In genomic region chr2:28628987-28629386, GRCh38 we compare ENCODE assay signal across 20 cellular contexts.
A peak's percentile ranks its signal among the peaks of the same experiment; 100 is the strongest.
DNase-seq lines count a peak whose midpoint lies in the region; ATAC-seq, FAIRE-seq and TF ChIP-seq lines count a peak whose summit lies in the region.
"Had no signal": no experiment of that assay in that cellular context is flagged by ENCODE, and none has a peak within 500 bp of the region (broad histone marks: within the 10 kb centered on the region; RNA-seq: fewer than 3 reads in every experiment).

No MANE protein-coding gene starts in this region.

- TF ChIP-seq EP300 in HepG2 (IDR thresholded peaks at IDR 0.05; ENCODE audit: low read depth in 2 of 2, low read length in 2 of 2) (no peak), HepG2 (CRISPR knock-in tag; IDR thresholded peaks at IDR 0.05; ENCODE audit: borderline replicate concordance) (no peak)

- ATAC-seq in HepG2 (no peak), left ventricle myocardium superior (peak; percentile 50), gastrocnemius medialis (peak in 1 of 2 donors; percentile 57), aorta (ENCODE audit: low FRiP score) (no peak), HG03342 (IDR thresholded peaks at IDR 0.05; ENCODE audit: unreplicated experiment) (no peak)
- ATAC-seq: GM12878, K562 had no signal

- H3K4me3 ChIP-seq in liver (ENCODE audit: low read depth in 1 of 3, low read length in 3 of 3) = no peak overlapping the region
- no peak overlapping the region for H3K4me3 ChIP-seq in HepG2 (replicated peaks in 1 of 3; ENCODE audit: insufficient read depth in 1 of 3, low read depth in 2 of 3, low read length in 3 of 3)
- H3K4me3 ChIP-seq in gastrocnemius medialis = no peak overlapping the region
- no peak overlapping the region for H3K4me3 ChIP-seq in aorta (ENCODE audit: low read length in 2 of 2)
- H3K4me3 ChIP-seq: GM12878, GM23248, K562 had no signal

- TF ChIP-seq RAD21 in liver (IDR thresholded peaks at IDR 0.05) (peak in 1 of 2 donors; percentile 34), HepG2 (CRISPR knock-in tag; IDR thresholded peaks at IDR 0.05) (no peak)

- DNase-seq in HepG2 (ENCODE audit: low spot score) = no peak
- DNase-seq in left ventricle myocardium superior = peak; percentile 75
- DNase-seq in gastrocnemius medialis = peak in 1 of 2 donors; percentile 92
- no peak for DNase-seq in aorta
- no peak for DNase-seq in superior temporal gyrus (ENCODE audit: extremely low spot score)
- no peak for DNase-seq in NCI-H2029 treated with DMSO at 0.1 percent for 48 hours (lab: John Stamatoyannopoulos, UW)
- DNase-seq: DMS 273 treated with DMSO at 0.1 percent for 48 hours, GDM1, GM23248, HCEC 1CT, MV-4-11, NCI-H1417, NCI-H187 treated with DMSO at 0.1 percent for 48 hours, NCI-H446, NCI-H69 had no signal

- H3K9ac ChIP-seq in liver (ENCODE audit: low read depth in 1 of 2, low read length in 2 of 2) = no peak overlapping the region
- no peak overlapping the region for H3K9ac ChIP-seq in HepG2 (ENCODE audit: insufficient read depth, low read depth, low read length)
- H3K9ac ChIP-seq: GM23248 had no signal

- no peaks in the 10 kb centered on the region for H3K36me3 ChIP-seq in liver (ENCODE audit: control insufficient read depth in 4 of 4, insufficient read depth in 3 of 4, low read depth in 1 of 4, low read length in 3 of 4)
- no peaks in the 10 kb centered on the region for H3K36me3 ChIP-seq in HepG2 (replicated peaks in 1 of 2; ENCODE audit: control insufficient read depth in 1 of 2, insufficient read depth in 2 of 2, low read length in 2 of 2)
- no peaks in the 10 kb centered on the region for H3K36me3 ChIP-seq in gastrocnemius medialis
- H3K36me3 ChIP-seq in aorta (ENCODE audit: control insufficient read depth in 1 of 2, insufficient read depth in 2 of 2, low read length in 1 of 2) = no peaks in the 10 kb centered on the region

- TF ChIP-seq POLR2A in HepG2 (IDR thresholded peaks at IDR 0.05; ENCODE audit: insufficient read depth in 1 of 2, low read depth in 2 of 2, low read length in 2 of 2) (no peak), gastrocnemius medialis (IDR thresholded peaks at IDR 0.05) (no peak)

- no peak for TF ChIP-seq CTCF in liver (IDR thresholded peaks at IDR 0.05; ENCODE audit: low read depth, low read length, missing input control)
- TF ChIP-seq CTCF in HepG2 (CRISPR knock-in tag; IDR thresholded peaks at IDR 0.05) = no peak
- no peak for TF ChIP-seq CTCF in gastrocnemius medialis (IDR thresholded peaks at IDR 0.05 in 4 of 5, conservative IDR thresholded peaks at IDR 0.05 in 1 of 5)

- CTCF ChIA-PET in HepG2 (lab: Yijun Ruan, JAX; ENCODE audit: low intra/inter-chr PET ratio, low total read pairs) = no interaction called here

- POLR2A ChIA-PET in HepG2 (lab: Yijun Ruan, JAX) = no interaction called here

- H3K79me2 ChIP-seq in HepG2 (ENCODE audit: insufficient read depth, low read length) = no peaks in the 10 kb centered on the region

- no peak for FAIRE-seq in HepG2 (lab: Jason Lieb, UNC)
- FAIRE-seq: GM12878, K562 had no signal

- H3K27ac ChIP-seq in liver (ENCODE audit: low read depth in 1 of 2, low read length in 2 of 2) = no peak overlapping the region
- no peak overlapping the region for H3K27ac ChIP-seq in HepG2 (ENCODE audit: extremely low read length, insufficient read depth, low read length)
- peak overlapping the region; percentile 88 to 93 (median 91) for H3K27ac ChIP-seq in gastrocnemius medialis
- peak overlapping the region; percentile 100 for H3K27ac ChIP-seq in aorta (ENCODE audit: low read depth in 1 of 2, low read length in 2 of 2)
- H3K27ac ChIP-seq: C4-2B, GM23248 had no signal

- H3K4me2 ChIP-seq in HepG2 (ENCODE audit: low read depth, low read length) = no peak overlapping the region

- no peak overlapping the region for H2AFZ ChIP-seq in HepG2 (ENCODE audit: low read length)
- H2AFZ ChIP-seq: GM23248 had no signal

- H3K9me3 ChIP-seq in liver (ENCODE audit: control insufficient read depth in 4 of 4, low read length in 3 of 4) (no peaks in the 10 kb centered on the region), HepG2 (ENCODE audit: low read length) (no peaks in the 10 kb centered on the region), gastrocnemius medialis (no peaks in the 10 kb centered on the region), aorta (ENCODE audit: control insufficient read depth, low read length) (no peaks in the 10 kb centered on the region)

- H3K4me1 ChIP-seq in liver (ENCODE audit: control insufficient read depth in 4 of 4, insufficient read depth in 4 of 4, low read length in 3 of 4) (peaks cover 12 to 39% (median 27%) of the 10 kb centered on the region in 4 donors), HepG2 (ENCODE audit: insufficient read depth, low read length) (peaks cover 31% of the 10 kb centered on the region), gastrocnemius medialis (peaks cover 50 to 71% of the 10 kb centered on the region in 2 donors), aorta (ENCODE audit: control insufficient read depth in 1 of 2, insufficient read depth in 2 of 2, low read length in 2 of 2) (peaks cover 0 to 8% of the 10 kb centered on the region in 2 donors)

- WGBS in liver = 42% methylated on average over 5 of the region's 5 CpGs
- WGBS in HepG2 (ENCODE audit: low lambda C conversion rate) = 50% methylated on average over 5 of the region's 5 CpGs
- WGBS in aorta, 2 donors = 22 to 26% methylated on average over 5 of the region's 5 CpGs

- in situ Hi-C loops in HepG2 (cut with HindIII; ENCODE audit: extremely low pct_ligation_motif_present, low pct_unique_long_range_greater_than_20kb) (no loop called here), gastrocnemius medialis (cut with MboI; ENCODE audit: low sequenced_read_pairs in 4 of 4) (no loop called here)

- intact Hi-C loops in HepG2 (cut with micrococcal nuclease; ENCODE audit: unreplicated experiment) = no loop called here
- intact Hi-C loops in left ventricle myocardium superior (cut with micrococcal nuclease) = no loop called here
- intact Hi-C loops in gastrocnemius medialis (cut with DNase I; ENCODE audit: low total_unique reads) = no loop called here
- intact Hi-C loops in aorta (cut with DNase I) = loop anchor here (5.0 kb wide), 1 partner anchor 33 kb away; no protein-coding TSS in a partner anchor

- no peaks in the 10 kb centered on the region for H4K20me1 ChIP-seq in HepG2 (ENCODE audit: insufficient read depth, low read length)

- H3K27me3 ChIP-seq in liver (ENCODE audit: control insufficient read depth in 4 of 4, insufficient read depth in 4 of 4, low read length in 3 of 4) (no peaks in the 10 kb centered on the region), HepG2 (ENCODE audit: control insufficient read depth in 1 of 2, insufficient read depth in 2 of 2, low read length in 2 of 2) (peaks cover 0 to 32% of the 10 kb centered on the region in 2 experiments; a peak in 3 of 5 replicates), gastrocnemius medialis (no peaks in the 10 kb centered on the region), aorta (ENCODE audit: control insufficient read depth in 1 of 2, insufficient read depth in 2 of 2, low read length in 1 of 2) (no peaks in the 10 kb centered on the region)

- BruUV-seq in HepG2 (replicated peaks; lab: Mats Ljungman, UMichigan) = no TSS peak

TF ChIP-seq in liver, 16 proteins besides CTCF, POLR2A, EP300 and RAD21 (continues in another document):
- TF ChIP-seq YY1 (IDR thresholded peaks at IDR 0.05) (no peak), ATF3 (IDR thresholded peaks at IDR 0.05) (no peak), SP1 (IDR thresholded peaks at IDR 0.05) (peak; percentile 29), HNF4G (IDR thresholded peaks at IDR 0.05) (no peak)

TF ChIP-seq in HepG2, 621 proteins besides CTCF, POLR2A, EP300 and RAD21 (continues in another document):
- no peak for TF ChIP-seq ZNF337 (CRISPR knock-in tag; IDR thresholded peaks at IDR 0.05; ENCODE audit: borderline replicate concordance, low read depth)
- TF ChIP-seq ISX (CRISPR knock-in tag; conservative IDR thresholded peaks at IDR 0.05) = no peak
- TF ChIP-seq ZFP36L1 (CRISPR knock-in tag; IDR thresholded peaks at IDR 0.05) = no peak
- TF ChIP-seq ZBTB14 (CRISPR knock-in tag; IDR thresholded peaks at IDR 0.05) = no peak
- no peak for TF ChIP-seq JUNB (CRISPR knock-in tag; IDR thresholded peaks at IDR 0.05; ENCODE audit: borderline replicate concordance)
- no peak for TF ChIP-seq CREB3 (CRISPR knock-in tag; IDR thresholded peaks at IDR 0.05)
- no peak for TF ChIP-seq ZNF329 (CRISPR knock-in tag; IDR thresholded peaks at IDR 0.05; ENCODE audit: low read depth)
- TF ChIP-seq TFDP1 (CRISPR knock-in tag; IDR thresholded peaks at IDR 0.05; ENCODE audit: borderline replicate concordance) = no peak

Comparison
In these comparisons a context has a peak if more than half of its experiments do, and no peak if none do; other contexts are left out.
1. H3K27ac ChIP-seq: peak in gastrocnemius medialis (4 of 4) and aorta (2 of 2); none in liver (0 of 2) and HepG2 (single experiment).
2. intact Hi-C loops: an anchor here in aorta (5.0 kb wide); none called in HepG2, left ventricle myocardium superior and gastrocnemius medialis.